ENCODE assay signal across 23 cellular contexts in genomic region chr7:108088729-108089128, GRCh38. TPM values are rescaled to one million over a fixed set of nuclear protein-coding genes. Genes with fewer than 3 reads are reported as not detected.
"Had no signal": no experiment of that assay in that cellular context is flagged by ENCODE, and none has a peak within 500 bp of the region (broad histone marks: within the 10 kb centered on the region; RNA-seq: fewer than 3 reads in every experiment).

No MANE protein-coding gene starts in this region.

- H3K27me3 ChIP-seq: adrenal gland, breast epithelium, hepatocyte, neural progenitor cell, right lobe of liver, stomach, suprapubic skin, tibial nerve, uterus had no signal

- H3K27ac ChIP-seq: adrenal gland, breast epithelium, hepatocyte, neural progenitor cell, right lobe of liver, stomach, suprapubic skin, tibial nerve, uterus had no signal

- H3K4me2 ChIP-seq: hepatocyte, neural progenitor cell had no signal

- H3K9me3 ChIP-seq: adrenal gland, breast epithelium, right lobe of liver, stomach, suprapubic skin, tibial nerve, uterus had no signal

- H3K9ac ChIP-seq: neural progenitor cell had no signal

- DNase-seq: activated CD4-positive, alpha-beta T cell treated with anti-CD3 and anti-CD28 coated beads for 1 hour; activated CD4-positive, alpha-beta T cell treated with anti-CD3 and anti-CD28 coated beads, Interleukin-2, amount 50 U/mL, for 4 hours; activated CD8-positive, alpha-beta memory T cell treated with anti-CD3 and anti-CD28 coated beads, Interleukin-2, amount 50 U/mL, for 48 hours; activated naive CD4-positive, alpha-beta T cell; activated T-cell treated with anti-CD3 and anti-CD28 coated beads, Interleukin-2, amount 50 U/mL, for 4 hours; adrenal gland; effector memory CD4-positive, alpha-beta T cell; glutamatergic neuron; left cardiac atrium; naive thymus-derived CD4-positive, alpha-beta T cell; posterior cingulate gyrus; right lobe of liver; small intestine; stimulated activated CD4-positive, alpha-beta T cell treated with anti-CD3 and anti-CD28 coated beads, Interleukin-2, amount 100 ng/mL, for 24 hours; stomach; uterus had no signal

- H3K36me3 ChIP-seq: adrenal gland, breast epithelium, neural progenitor cell, right lobe of liver, stomach, tibial nerve, uterus had no signal

- H3K4me3 ChIP-seq: adrenal gland, breast epithelium, hepatocyte, neural progenitor cell, right lobe of liver, stomach, suprapubic skin, tibial nerve, uterus had no signal

- H3K4me1 ChIP-seq: adrenal gland, breast epithelium, neural progenitor cell, suprapubic skin, uterus had no signal

- H2AFZ ChIP-seq: hepatocyte, neural progenitor cell had no signal

RNA-seq across cellular contexts. Expression of gene LAMB4, which starts 41.4 kb away (rescaled TPM):
- total RNA-seq: activated CD8-positive, alpha-beta memory T cell treated with anti-CD3 and anti-CD28 coated beads for 36 hours; activated T-cell treated with anti-CD3 and anti-CD28 coated beads, Interleukin-2, amount 50 U/mL, for 4 hours; activated T-helper 2 cell treated with anti-CD3 and anti-CD28 coated beads, Interferon-gamma antibody, Interleukin-2, Interleukin-4, amounts not matched to agents 10 μg/mL and 5 μg/mL and 100 μg/mL, durations not matched to agents 14 hours and 24 hours and 36 hours; right lobe of liver had no signal
- polyA plus RNA-seq: naive thymus-derived CD4-positive, alpha-beta T cell had no signal
